Comparison of ENCODE assay signal across 1 cellular context in genomic region chrX:106177982-106178321, GRCh38.
TF ChIP-seq lines count a peak whose summit lies in the region.

No MANE protein-coding gene starts in this region.

TF ChIP-seq in neural cell, 6 proteins besides CTCF, POLR2A, EP300 and RAD21:
- TF ChIP-seq REST (IDR thresholded peaks at IDR 0.05; ENCODE audit: borderline replicate concordance) (no peak), SMC3 (conservative IDR thresholded peaks at IDR 0.05; ENCODE audit: poor library complexity) (no peak), POLR2AphosphoS5 (IDR thresholded peaks at IDR 0.05) (no peak), MXI1 (conservative IDR thresholded peaks at IDR 0.05; ENCODE audit: poor library complexity, severe bottlenecking) (no peak), EZH2 (IDR thresholded peaks at IDR 0.05; ENCODE audit: borderline replicate concordance, insufficient read depth, low read length, poor library complexity, severe bottlenecking) (no peak), TAF1 (IDR thresholded peaks at IDR 0.05; ENCODE audit: low read depth) (no peak)
